Comparison of ENCODE assay signal across 1 cellular context in the genomic region with DNA sequence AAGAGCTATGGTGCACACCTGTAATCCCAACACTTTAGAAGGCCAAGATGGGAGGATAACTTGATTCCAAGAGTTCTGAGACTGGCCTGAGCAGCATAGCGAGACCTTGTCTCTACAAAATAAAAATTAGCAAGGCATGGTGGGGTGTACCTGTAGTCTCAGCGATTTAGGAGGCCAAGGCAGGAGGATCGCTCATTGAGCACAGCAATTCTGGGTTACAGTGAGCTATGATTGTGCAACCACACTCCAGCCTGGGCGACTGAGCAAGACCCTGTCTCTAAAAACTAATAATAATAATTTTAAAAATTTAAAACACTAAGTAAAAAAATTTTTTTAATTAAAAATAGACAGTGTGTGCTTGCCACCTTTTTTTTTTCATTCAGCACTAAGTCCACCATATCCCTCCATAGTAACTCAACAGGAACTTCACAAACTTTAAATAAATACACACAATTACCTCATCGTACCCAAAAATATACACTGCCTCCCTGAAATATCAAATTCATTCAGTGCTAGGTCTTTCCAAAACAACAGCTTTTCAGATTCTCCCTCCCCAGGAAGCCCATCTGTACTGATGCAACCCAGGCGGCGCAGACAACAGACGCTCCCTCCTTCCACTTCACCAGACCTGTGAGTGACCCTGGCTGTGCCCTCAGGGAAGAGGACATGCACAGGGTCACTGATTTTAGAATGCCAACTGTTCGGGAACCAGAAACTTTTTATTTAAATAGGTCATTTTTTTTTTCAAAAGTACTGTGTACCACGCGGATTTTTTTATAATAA.
TF ChIP-seq lines count a peak whose summit lies in the region.

No MANE protein-coding gene starts in this region.

TF ChIP-seq in HepG2, 621 proteins besides CTCF, POLR2A, EP300 and RAD21:
- peak; percentile 66; the same call in 1 of the 2 replicates for TF ChIP-seq CEBPB (IDR thresholded peaks at IDR 0.05; ENCODE audit: borderline replicate concordance, low read depth, low read length)
- TF ChIP-seq ZNF121 (CRISPR knock-in tag; IDR thresholded peaks at IDR 0.05): peak; percentile 71
- no peak for TF ChIP-seq ERF (CRISPR knock-in tag; IDR thresholded peaks at IDR 0.05)
TF ChIP-seq in HepG2: peak in this region for 2.
